ENCODE assay signal across 27 cellular contexts in genomic region chr20:17525132-17525531, GRCh38. TPM values are rescaled to one million over a fixed set of nuclear protein-coding genes. Genes with fewer than 3 reads are reported as not detected.
"Had no signal": no experiment of that assay in that cellular context is flagged by ENCODE, and none has a peak within 500 bp of the region (broad histone marks: within the 10 kb centered on the region; RNA-seq: fewer than 3 reads in every experiment).

No MANE protein-coding gene starts in this region.

- H3K9me3 Mint-ChIP-seq: activated B cell treated with CpG ODN at 0.5 μM for 24 hours; activated CD4-positive, alpha-beta memory T cell treated with anti-CD3 and anti-CD28 coated beads for 36 hours; activated naive CD4-positive, alpha-beta T cell treated with anti-CD3 and anti-CD28 coated beads for 36 hours; activated naive CD4-positive, alpha-beta T cell treated with anti-CD3 and anti-CD28 coated beads, Interleukin-2, amount 50 U/mL, for 24 hours; activated naive CD8-positive, alpha-beta T cell treated with anti-CD3 and anti-CD28 coated beads for 36 hours; activated naive CD8-positive, alpha-beta T cell treated with anti-CD3 and anti-CD28 coated beads, Interleukin-2, amount 50 U/mL, for 24 hours; activated T-helper 1 cell treated with anti-CD3 and anti-CD28 coated beads, Interleukin-12 subunit alpha, Interleukin-12 subunit beta, Interleukin-2, Interleukin-4 antibody, amounts not matched to agents 30 ng/mL and 10 ng/mL and 1 ng/mL, durations not matched to agents 14 hours and 24 hours and 36 hours; activated T-helper 2 cell treated with anti-CD3 and anti-CD28 coated beads, Interferon-gamma antibody, Interleukin-2, Interleukin-4, amounts not matched to agents 10 μg/mL and 5 μg/mL and 100 μg/mL, durations not matched to agents 14 hours and 24 hours and 36 hours; effector memory CD8-positive, alpha-beta T cell; T-helper 2 cell treated with Interferon-gamma antibody and Interleukin-4, amounts not matched to agents 5 μg/mL and 100 μg/mL, for 36 hours had no signal

- H3K4me3 ChIP-seq: adrenal gland, body of pancreas, esophagus squamous epithelium, gastroesophageal sphincter, heart right ventricle had no signal

- H3K27me3 Mint-ChIP-seq: activated CD4-positive, alpha-beta memory T cell treated with anti-CD3 and anti-CD28 coated beads for 36 hours; T-helper 17 cell had no signal

- H3K27me3 ChIP-seq: adrenal gland, body of pancreas, esophagus squamous epithelium, gastroesophageal sphincter had no signal

- H3K4me3 Mint-ChIP-seq: activated B cell treated with CpG ODN at 0.5 μM for 24 hours; activated CD4-positive, alpha-beta memory T cell treated with anti-CD3 and anti-CD28 coated beads for 36 hours; activated CD8-positive, alpha-beta memory T cell treated with anti-CD3 and anti-CD28 coated beads, Interleukin-2, amount 10 ng/mL, durations not matched to agents 7 days and 5 days; activated CD8-positive, alpha-beta T cell treated with anti-CD3 and anti-CD28 coated beads, Interleukin-2, amount 10 ng/mL, durations not matched to agents 7 days and 5 days; activated naive CD4-positive, alpha-beta T cell treated with anti-CD3 and anti-CD28 coated beads for 36 hours; activated naive CD4-positive, alpha-beta T cell treated with anti-CD3 and anti-CD28 coated beads, Interleukin-2, amount 50 U/mL, for 24 hours; activated naive CD8-positive, alpha-beta T cell treated with anti-CD3 and anti-CD28 coated beads for 36 hours; activated naive CD8-positive, alpha-beta T cell treated with anti-CD3 and anti-CD28 coated beads, Interleukin-2, amount 50 U/mL, for 24 hours; activated T-helper 1 cell treated with anti-CD3 and anti-CD28 coated beads, Interleukin-12 subunit alpha, Interleukin-12 subunit beta, Interleukin-2, Interleukin-4 antibody, amounts not matched to agents 30 ng/mL and 10 ng/mL and 1 ng/mL, durations not matched to agents 14 hours and 24 hours and 36 hours; effector memory CD8-positive, alpha-beta T cell; T-helper 17 cell; T-helper 2 cell treated with Interferon-gamma antibody and Interleukin-4, amounts not matched to agents 5 μg/mL and 100 μg/mL, for 36 hours had no signal

- H3K9me3 ChIP-seq: adrenal gland, body of pancreas, esophagus squamous epithelium, gastroesophageal sphincter, heart right ventricle had no signal

- DNase-seq: activated B cell treated with CpG ODN at 0.5 μM for 24 hours; activated CD8-positive, alpha-beta memory T cell treated with anti-CD3 and anti-CD28 coated beads, Interleukin-2, amount 10 ng/mL, durations not matched to agents 7 days and 5 days; activated CD8-positive, alpha-beta memory T cell treated with anti-CD3 and anti-CD28 coated beads, Interleukin-2, amount 50 U/mL, for 4 hours; activated effector memory CD4-positive, alpha-beta T cell treated with anti-CD3 and anti-CD28 coated beads, Interleukin-2, amount 50 U/mL, for 16 hours; activated naive CD8-positive, alpha-beta T cell treated with anti-CD3 and anti-CD28 coated beads for 36 hours; activated naive CD8-positive, alpha-beta T cell treated with anti-CD3 and anti-CD28 coated beads, Interleukin-2, amount 50 U/mL, for 24 hours; activated T-cell treated with anti-CD3 and anti-CD28 coated beads, Interleukin-2, amount 50 U/mL, for 1 hour; aorta; cortex of kidney; effector CD4-positive, alpha-beta T cell; esophagus squamous epithelium; foreskin melanocyte; heart right ventricle; T-helper 17 cell; T1000 had no signal

- H3K27ac ChIP-seq: adrenal gland, body of pancreas, gastroesophageal sphincter, heart right ventricle, WERI-Rb-1 had no signal

- H3K27ac Mint-ChIP-seq: activated B cell treated with CpG ODN at 0.5 μM for 24 hours; activated CD4-positive, alpha-beta memory T cell treated with anti-CD3 and anti-CD28 coated beads for 36 hours; activated CD8-positive, alpha-beta memory T cell treated with anti-CD3 and anti-CD28 coated beads, Interleukin-2, amount 10 ng/mL, durations not matched to agents 7 days and 5 days; activated CD8-positive, alpha-beta T cell treated with anti-CD3 and anti-CD28 coated beads, Interleukin-2, amount 10 ng/mL, durations not matched to agents 7 days and 5 days; activated naive CD4-positive, alpha-beta T cell treated with anti-CD3 and anti-CD28 coated beads for 36 hours; activated naive CD4-positive, alpha-beta T cell treated with anti-CD3 and anti-CD28 coated beads, Interleukin-2, amount 50 U/mL, for 24 hours; activated naive CD8-positive, alpha-beta T cell treated with anti-CD3 and anti-CD28 coated beads for 36 hours; activated naive CD8-positive, alpha-beta T cell treated with anti-CD3 and anti-CD28 coated beads, Interleukin-2, amount 50 U/mL, for 24 hours; activated T-helper 1 cell treated with anti-CD3 and anti-CD28 coated beads, Interleukin-12 subunit alpha, Interleukin-12 subunit beta, Interleukin-2, Interleukin-4 antibody, amounts not matched to agents 30 ng/mL and 10 ng/mL and 1 ng/mL, durations not matched to agents 14 hours and 24 hours and 36 hours; activated T-helper 2 cell treated with anti-CD3 and anti-CD28 coated beads, Interferon-gamma antibody, Interleukin-2, Interleukin-4, amounts not matched to agents 10 μg/mL and 5 μg/mL and 100 μg/mL, durations not matched to agents 14 hours and 24 hours and 36 hours; effector memory CD8-positive, alpha-beta T cell; T-helper 17 cell; T-helper 2 cell treated with Interferon-gamma antibody and Interleukin-4, amounts not matched to agents 5 μg/mL and 100 μg/mL, for 36 hours had no signal

- H3K4me1 ChIP-seq: adrenal gland had no signal

- H3K36me3 ChIP-seq: adrenal gland, esophagus squamous epithelium, gastroesophageal sphincter, heart right ventricle, WERI-Rb-1 had no signal

- ATAC-seq: activated naive CD8-positive, alpha-beta T cell treated with anti-CD3 and anti-CD28 coated beads, Interleukin-2, amount 50 U/mL, for 24 hours had no signal

- H3K4me1 Mint-ChIP-seq: activated B cell treated with CpG ODN at 0.5 μM for 24 hours had no signal

- H3K36me3 Mint-ChIP-seq: activated CD4-positive, alpha-beta memory T cell treated with anti-CD3 and anti-CD28 coated beads for 36 hours; activated CD8-positive, alpha-beta memory T cell treated with anti-CD3 and anti-CD28 coated beads, Interleukin-2, amount 10 ng/mL, durations not matched to agents 7 days and 5 days; activated naive CD4-positive, alpha-beta T cell treated with anti-CD3 and anti-CD28 coated beads, Interleukin-2, amount 50 U/mL, for 24 hours; activated naive CD8-positive, alpha-beta T cell treated with anti-CD3 and anti-CD28 coated beads for 36 hours had no signal

RNA-seq across cellular contexts. Expression of gene BFSP1, which starts 6.0 kb away (rescaled TPM):
- total RNA-seq: activated B cell treated with CpG ODN at 0.5 μM for 24 hours had no signal
